In the genomic region with DNA sequence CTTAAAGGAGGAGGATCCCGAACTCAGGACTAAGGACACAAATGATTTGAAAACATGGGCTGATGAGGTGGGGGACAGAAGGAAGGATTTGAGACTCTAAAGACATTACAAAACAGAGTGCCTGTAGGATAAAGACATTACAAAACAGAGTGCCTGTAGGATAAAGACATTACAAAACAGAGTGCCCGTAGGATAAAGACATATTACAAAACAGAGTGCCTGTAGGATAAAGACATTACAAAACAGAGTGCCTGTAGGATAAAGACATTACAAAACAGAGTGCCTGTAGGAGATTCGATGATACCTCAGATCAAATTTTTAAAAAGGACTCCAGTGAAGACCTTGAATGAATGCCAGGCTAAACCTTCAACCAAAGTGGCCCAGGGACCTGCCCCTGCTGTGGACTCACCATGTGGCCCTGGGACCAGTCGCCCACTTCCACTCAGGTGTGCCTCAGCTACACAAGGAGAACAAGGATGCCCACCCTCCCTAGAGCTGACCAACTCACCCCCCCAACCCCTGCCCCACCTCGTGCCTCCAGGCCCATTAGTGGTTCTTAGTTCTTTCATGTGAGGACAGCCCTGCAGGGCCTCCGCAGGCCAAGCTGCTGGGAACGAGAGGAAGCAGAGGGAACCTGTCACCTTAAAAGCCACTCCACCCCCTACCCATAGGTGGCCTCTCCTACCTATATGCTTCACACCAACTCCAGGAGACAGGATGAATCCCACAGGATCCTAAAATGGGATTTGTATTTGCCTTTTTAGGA, we compare ENCODE assay signal across 10 cellular contexts. TPM values are rescaled to one million over a fixed set of nuclear protein-coding genes. Genes with fewer than 3 reads are reported as not detected.
DNase-seq lines count a peak whose midpoint lies in the region; ATAC-seq and TF ChIP-seq lines count a peak whose summit lies in the region.
"Had no signal": no experiment of that assay in that cellular context is flagged by ENCODE, and none has a peak within 500 bp of the region (broad histone marks: within the 10 kb centered on the region; RNA-seq: fewer than 3 reads in every experiment).

No MANE protein-coding gene starts in this region.

- no peaks in the 10 kb centered on the region for H3K79me2 ChIP-seq in PC-3 (ENCODE audit: low read length)

- H3K4me1 ChIP-seq in PC-3 (ENCODE audit: insufficient read depth, low read length): peaks cover 22% of the 10 kb centered on the region
- no peaks in the 10 kb centered on the region for H3K4me1 ChIP-seq in endodermal cell (ENCODE audit: control insufficient read depth, insufficient read depth, low read length)

- peaks cover 10% of the 10 kb centered on the region for H3K27me3 Mint-ChIP-seq in activated CD4-positive, alpha-beta T cell treated with anti-CD3 and anti-CD28 coated beads for 36 hours
- H3K27me3 Mint-ChIP-seq in endodermal cell (ENCODE audit: insufficient read depth) (no peaks in the 10 kb centered on the region), glutamatergic neuron (ENCODE audit: unreplicated experiment) (no peaks in the 10 kb centered on the region)

- no peak overlapping the region for H3K4me3 Mint-ChIP-seq in activated CD4-positive, alpha-beta T cell treated with anti-CD3 and anti-CD28 coated beads for 36 hours
- no peak overlapping the region for H3K4me3 Mint-ChIP-seq in endodermal cell
- H3K4me3 Mint-ChIP-seq in glutamatergic neuron (ENCODE audit: unreplicated experiment): no peak overlapping the region

- H3K9me3 ChIP-seq in PC-3 (ENCODE audit: low read length) (no peaks in the 10 kb centered on the region), endodermal cell (ENCODE audit: control insufficient read depth, low read length) (no peaks in the 10 kb centered on the region)

- no peak overlapping the region for H2AFZ ChIP-seq in PC-3 (ENCODE audit: low read length)

- intact Hi-C loops in activated CD4-positive, alpha-beta T cell treated with anti-CD3 and anti-CD28 coated beads for 36 hours (cut with DNase I, micrococcal nuclease): no loop called here
- intact Hi-C loops in PC-3 (cut with micrococcal nuclease): no loop called here

- H4K20me1 ChIP-seq in PC-3 (ENCODE audit: low read length): no peaks in the 10 kb centered on the region

- H3K36me3 ChIP-seq in PC-3 (ENCODE audit: low read depth, low read length): no peaks in the 10 kb centered on the region
- H3K36me3 ChIP-seq in endodermal cell (ENCODE audit: control insufficient read depth, insufficient read depth, low read length): peaks cover 16% of the 10 kb centered on the region

- peaks cover 9% of the 10 kb centered on the region for H3K36me3 Mint-ChIP-seq in activated CD4-positive, alpha-beta T cell treated with anti-CD3 and anti-CD28 coated beads for 36 hours (ENCODE audit: low read depth)
- H3K36me3 Mint-ChIP-seq in endodermal cell (ENCODE audit: low read depth): peaks cover 6% of the 10 kb centered on the region
- no peaks in the 10 kb centered on the region for H3K36me3 Mint-ChIP-seq in glutamatergic neuron (ENCODE audit: unreplicated experiment)

- BruUV-seq in PC-3 (replicated peaks; lab: Mats Ljungman, UMichigan): no TSS peak

- DNase-seq in activated CD4-positive, alpha-beta T cell treated with anti-CD3 and anti-CD28 coated beads for 36 hours: no peak
- no peak for DNase-seq in activated CD4-positive, alpha-beta T cell treated with anti-CD3 and anti-CD28 coated beads, Interleukin-2, amount 50 U/mL, for 4 hours
- no peak for DNase-seq in PC-3
- peak; percentile 78 for DNase-seq in endodermal cell
- DNase-seq in stimulated activated CD8-positive, alpha-beta memory T cell treated with anti-CD3 and anti-CD28 coated beads, Interleukin-4, amount 100 ng/mL, for 48 hours: peak; percentile 26
- DNase-seq in glutamatergic neuron: no peak
- DNase-seq in HPDE6-E6E7 (ENCODE audit: extremely low spot score): no peak
- DNase-seq: NCI-H1930, SW 1271 had no signal

- 79 to 92% methylated on average over 3 to 7 of the region's 7 CpGs for WGBS in endodermal cell (ENCODE audit: insufficient coverage in 1 of 2, insufficient read length in 1 of 2), 2 experiments

- CTCF ChIA-PET in activated CD4-positive, alpha-beta T cell treated with anti-CD3 and anti-CD28 coated beads for 36 hours (lab: Charles Lee): interaction anchor here (0.7 to 1.6 kb wide), 2 partner anchors 89 to 157 kb away, joined by 4 to 6 read pairs; no protein-coding TSS in a partner anchor
- CTCF ChIA-PET in PC-3 (lab: Charles Lee): no interaction called here

- H3K27ac ChIP-seq in PC-3 (ENCODE audit: low read length) (no peak overlapping the region), endodermal cell (ENCODE audit: low read depth, low read length) (no peak overlapping the region)

- no peaks in the 10 kb centered on the region for H3F3A ChIP-seq in PC-3 (ENCODE audit: low read length, unreplicated experiment)

- H3K4me3 ChIP-seq in PC-3 (ENCODE audit: low read length) (no peak overlapping the region), endodermal cell (ENCODE audit: low read length) (no peak overlapping the region)

- H3K9me3 Mint-ChIP-seq in activated CD4-positive, alpha-beta T cell treated with anti-CD3 and anti-CD28 coated beads for 36 hours (ENCODE audit: low read depth): no peaks in the 10 kb centered on the region
- no peaks in the 10 kb centered on the region for H3K9me3 Mint-ChIP-seq in endodermal cell
- no peaks in the 10 kb centered on the region for H3K9me3 Mint-ChIP-seq in glutamatergic neuron (ENCODE audit: unreplicated experiment)

- TF ChIP-seq CTCF in PC-3 (conservative IDR thresholded peaks at IDR 0.05; ENCODE audit: low read depth, low read length) (peak; percentile 27; the same call in 1 of the 2 replicates), endodermal cell (conservative IDR thresholded peaks at IDR 0.05) (peak; percentile 75), glutamatergic neuron (IDR thresholded peaks at IDR 0.05; ENCODE audit: partially characterized antibody, unreplicated experiment) (no peak)

- H3K9me2 ChIP-seq in PC-3 (replicated peaks; ENCODE audit: low read length): no peaks in the 10 kb centered on the region

- H3K9ac ChIP-seq in PC-3 (ENCODE audit: low read length): no peak overlapping the region
- H3K9ac ChIP-seq in endodermal cell (ENCODE audit: extremely low read depth, low read length, poor library complexity, severe bottlenecking): no peak overlapping the region

- ATAC-seq in activated CD4-positive, alpha-beta T cell treated with anti-CD3 and anti-CD28 coated beads for 36 hours: no peak
- no peak for ATAC-seq in PC-3
- ATAC-seq in GM19351 (IDR thresholded peaks at IDR 0.05; ENCODE audit: unreplicated experiment): no peak

- no peak overlapping the region for H3K4me2 ChIP-seq in PC-3 (ENCODE audit: low read length)

- H3K27ac Mint-ChIP-seq in activated CD4-positive, alpha-beta T cell treated with anti-CD3 and anti-CD28 coated beads for 36 hours: peak overlapping the region; percentile 81
- peak overlapping the region; percentile 44 for H3K27ac Mint-ChIP-seq in endodermal cell
- H3K27ac Mint-ChIP-seq in glutamatergic neuron (ENCODE audit: unreplicated experiment): no peak overlapping the region

- H3K4me1 Mint-ChIP-seq in activated CD4-positive, alpha-beta T cell treated with anti-CD3 and anti-CD28 coated beads for 36 hours: peaks cover 84% of the 10 kb centered on the region
- H3K4me1 Mint-ChIP-seq in endodermal cell (peaks cover 20% of the 10 kb centered on the region), glutamatergic neuron (ENCODE audit: low read depth, unreplicated experiment) (peaks cover 6% of the 10 kb centered on the region)

- POLR2A ChIA-PET in activated CD4-positive, alpha-beta T cell treated with anti-CD3 and anti-CD28 coated beads for 36 hours (lab: Charles Lee): interaction anchor here (0.6 to 0.9 kb wide), 2 partner anchors 16 to 89 kb away, joined by 3 read pairs; no protein-coding TSS in a partner anchor
- POLR2A ChIA-PET in PC-3 (lab: Charles Lee; ENCODE audit: unreplicated experiment): no interaction called here

- H3K27me3 ChIP-seq in PC-3 (ENCODE audit: low read length) (no peaks in the 10 kb centered on the region), endodermal cell (ENCODE audit: control insufficient read depth, insufficient read depth, low read length, poor library complexity, severe bottlenecking) (no peaks in the 10 kb centered on the region)

RNA-seq across cellular contexts. Expression of gene SH3BP5, which starts 59.8 kb away (rescaled TPM):
- total RNA-seq in activated CD4-positive, alpha-beta T cell treated with anti-CD3 and anti-CD28 coated beads for 36 hours: 1 to 10 TPM; 8.9 to 9.4 TPM
- total RNA-seq in PC-3 (2014; rRNA removed): 21.2 and 23.0 TPM in 2 replicates
- total RNA-seq in endodermal cell: 10 to 100 TPM; 25.8 to 30.3 TPM
- polyA plus RNA-seq in endodermal cell (2013, experiment 1 of 2): 12.5 TPM
- 14.0 TPM for polyA plus RNA-seq in endodermal cell (2013, experiment 2 of 2)
- 25.3 TPM for total RNA-seq in glutamatergic neuron (ENCODE audit: unreplicated experiment)

Comparison
In these comparisons a context has a peak if more than half of its experiments do, and no peak if none do; other contexts are left out.
1. DNase-seq: peak in endodermal cell (single experiment) and stimulated activated CD8-positive, alpha-beta memory T cell treated with anti-CD3 and anti-CD28 coated beads, Interleukin-4, amount 100 ng/mL, for 48 hours (single experiment); none in activated CD4-positive, alpha-beta T cell treated with anti-CD3 and anti-CD28 coated beads for 36 hours (single experiment), activated CD4-positive, alpha-beta T cell treated with anti-CD3 and anti-CD28 coated beads, Interleukin-2, amount 50 U/mL, for 4 hours (0 of 2), PC-3 (single experiment), glutamatergic neuron (single experiment) and HPDE6-E6E7 (single experiment).